21 cellular contexts compared by ENCODE assay signal in genomic region chr20:63533388-63533787, GRCh38. TPM values are rescaled to one million over a fixed set of nuclear protein-coding genes. Genes with fewer than 3 reads are reported as not detected.
"Had no signal": no experiment of that assay in that cellular context is flagged by ENCODE, and none has a peak within 500 bp of the region (broad histone marks: within the 10 kb centered on the region; RNA-seq: fewer than 3 reads in every experiment).

No MANE protein-coding gene starts in this region.

- H3K4me1 ChIP-seq: psoas muscle had no signal

- H3K27ac Mint-ChIP-seq: activated CD4-positive, alpha-beta T cell treated with anti-CD3 and anti-CD28 coated beads, Interleukin-2, amount 10 ng/mL, durations not matched to agents 24 days and 14 days; activated T-helper 1 cell treated with anti-CD3 and anti-CD28 coated beads, Interleukin-12 subunit alpha, Interleukin-12 subunit beta, Interleukin-2, Interleukin-4 antibody, amounts not matched to agents 30 ng/mL and 10 ng/mL and 1 ng/mL, durations not matched to agents 14 hours and 24 hours and 36 hours; endodermal cell; T-helper 17 cell had no signal

- ATAC-seq: gastroesophageal sphincter, psoas muscle, T-helper 17 cell had no signal

- H3K4me3 ChIP-seq: dorsolateral prefrontal cortex, gastroesophageal sphincter, hepatocyte, psoas muscle, sigmoid colon, spleen, thoracic aorta had no signal

- H3K9me3 Mint-ChIP-seq: activated CD4-positive, alpha-beta T cell treated with anti-CD3 and anti-CD28 coated beads, Interleukin-2, amount 10 ng/mL, durations not matched to agents 24 days and 14 days; activated T-helper 1 cell treated with anti-CD3 and anti-CD28 coated beads, Interleukin-12 subunit alpha, Interleukin-12 subunit beta, Interleukin-2, Interleukin-4 antibody, amounts not matched to agents 30 ng/mL and 10 ng/mL and 1 ng/mL, durations not matched to agents 14 hours and 24 hours and 36 hours; endodermal cell had no signal

- H3K27me3 ChIP-seq: hepatocyte had no signal

- H3K79me2 ChIP-seq: hepatocyte had no signal

- H3K4me1 Mint-ChIP-seq: endodermal cell had no signal

- DNase-seq: activated CD4-positive, alpha-beta T cell treated with anti-CD3 and anti-CD28 coated beads, Interleukin-2, amount 10 ng/mL, durations not matched to agents 24 days and 14 days; activated CD4-positive, CD25-positive, alpha-beta regulatory T cell; activated CD8-positive, alpha-beta memory T cell treated with anti-CD3 and anti-CD28 coated beads, Interleukin-2, amount 50 U/mL, for 48 hours; erythroblast; mesendoderm; sigmoid colon; T-helper 17 cell had no signal

- H3K9me3 ChIP-seq: gastroesophageal sphincter, psoas muscle, sigmoid colon, spleen, thoracic aorta had no signal

- H3K4me3 Mint-ChIP-seq: activated CD4-positive, alpha-beta T cell treated with anti-CD3 and anti-CD28 coated beads, Interleukin-2, amount 10 ng/mL, durations not matched to agents 24 days and 14 days; activated T-helper 1 cell treated with anti-CD3 and anti-CD28 coated beads, Interleukin-12 subunit alpha, Interleukin-12 subunit beta, Interleukin-2, Interleukin-4 antibody, amounts not matched to agents 30 ng/mL and 10 ng/mL and 1 ng/mL, durations not matched to agents 14 hours and 24 hours and 36 hours; endodermal cell; T-helper 17 cell had no signal

- H3K27ac ChIP-seq: dorsolateral prefrontal cortex, gastroesophageal sphincter, hepatocyte, psoas muscle, sigmoid colon, spleen, thoracic aorta had no signal

- H2AFZ ChIP-seq: hepatocyte had no signal

- H3K27me3 Mint-ChIP-seq: activated CD4-positive, alpha-beta T cell treated with anti-CD3 and anti-CD28 coated beads, Interleukin-2, amount 10 ng/mL, durations not matched to agents 24 days and 14 days; T-helper 17 cell had no signal

- FAIRE-seq: kidney, TTC549 had no signal

- H3K36me3 ChIP-seq: gastroesophageal sphincter, sigmoid colon, spleen, thoracic aorta had no signal

- H3K4me2 ChIP-seq: hepatocyte had no signal

RNA-seq across cellular contexts. Expression of gene PTK6, which starts 3.8 kb away (rescaled TPM):
- polyA plus RNA-seq: neural cell had no signal

RNA-seq across cellular contexts. Expression of gene SRMS, which starts 14.2 kb away (rescaled TPM):
- total RNA-seq: activated CD4-positive, alpha-beta T cell treated with anti-CD3 and anti-CD28 coated beads, Interleukin-2, amount 10 ng/mL, durations not matched to agents 24 days and 14 days; activated T-helper 1 cell treated with anti-CD3 and anti-CD28 coated beads, Interleukin-12 subunit alpha, Interleukin-12 subunit beta, Interleukin-2, Interleukin-4 antibody, amounts not matched to agents 30 ng/mL and 10 ng/mL and 1 ng/mL, durations not matched to agents 14 hours and 24 hours and 36 hours; dorsolateral prefrontal cortex; endodermal cell; gastroesophageal sphincter; hepatocyte; liver; osteocyte; psoas muscle; sigmoid colon; T-helper 17 cell; thoracic aorta had no signal
- polyA plus RNA-seq: hepatocyte, liver, neural cell, psoas muscle, urinary bladder had no signal
